2 cellular contexts compared by ENCODE assay signal in the genomic region with DNA sequence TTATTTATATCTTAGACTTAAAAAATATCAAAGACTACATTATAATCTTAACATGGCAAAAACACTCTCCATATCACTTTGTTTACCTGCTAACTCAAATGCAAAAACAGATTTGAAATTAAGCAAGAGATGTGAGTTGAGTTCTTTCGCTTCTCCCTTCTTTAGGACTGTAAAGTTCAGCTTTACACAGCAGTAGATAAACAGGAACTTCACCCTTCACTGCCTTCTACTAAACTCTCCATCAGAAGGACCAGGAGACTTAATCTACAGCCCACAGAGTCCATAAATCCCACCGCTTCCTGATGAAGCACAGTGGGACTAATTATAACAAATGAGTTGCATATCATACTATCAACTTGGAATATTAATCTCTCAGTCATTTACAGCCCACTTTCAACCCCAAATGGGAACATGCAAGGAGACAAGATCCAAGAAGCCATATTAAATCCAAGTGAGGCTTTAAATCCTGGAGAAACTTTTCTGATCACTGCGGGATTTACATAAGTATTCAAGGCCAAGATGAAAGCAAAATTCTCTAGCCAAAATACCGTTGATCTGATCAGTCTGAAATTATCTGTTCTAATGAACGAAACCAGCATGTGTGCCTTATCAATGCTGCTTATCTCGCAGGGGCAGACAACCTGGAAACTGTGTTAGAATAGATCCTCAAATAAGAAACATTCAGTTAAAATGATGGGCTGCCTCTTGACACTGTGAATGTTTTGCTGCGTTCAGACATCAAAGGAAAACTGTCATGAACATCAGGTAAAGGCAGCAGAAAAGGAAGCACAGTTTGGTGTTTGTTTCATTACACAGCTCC.
TF ChIP-seq lines count a peak whose summit lies in the region.

No MANE protein-coding gene starts in this region.

TF ChIP-seq in H1, 55 proteins besides CTCF, POLR2A, EP300 and RAD21:
- TF ChIP-seq ZNF274 (IDR thresholded peaks at IDR 0.05; ENCODE audit: borderline replicate concordance, extremely low read depth, low read length) = no peak
- no peak for TF ChIP-seq JUND (IDR thresholded peaks at IDR 0.05; ENCODE audit: low read length)
- no peak for TF ChIP-seq YY1 (IDR thresholded peaks at IDR 0.05; ENCODE audit: low read depth, low read length)
- no peak for TF ChIP-seq RXRA (IDR thresholded peaks at IDR 0.05; ENCODE audit: insufficient read depth, low read depth, low read length)
- no peak for TF ChIP-seq CEBPB (IDR thresholded peaks at IDR 0.05; ENCODE audit: low read depth, low read length)
- TF ChIP-seq BRCA1 (IDR thresholded peaks at IDR 0.05; ENCODE audit: low read depth, low read length) = no peak

TF ChIP-seq in neural cell, 6 proteins besides CTCF, POLR2A, EP300 and RAD21:
- TF ChIP-seq POLR2AphosphoS5 (IDR thresholded peaks at IDR 0.05) (no peak), SMC3 (conservative IDR thresholded peaks at IDR 0.05; ENCODE audit: poor library complexity) (no peak), MXI1 (conservative IDR thresholded peaks at IDR 0.05; ENCODE audit: poor library complexity, severe bottlenecking) (no peak), TAF1 (IDR thresholded peaks at IDR 0.05; ENCODE audit: low read depth) (no peak), EZH2 (IDR thresholded peaks at IDR 0.05; ENCODE audit: borderline replicate concordance, insufficient read depth, low read length, poor library complexity, severe bottlenecking) (no peak)
- TF ChIP-seq, protein P1, sequence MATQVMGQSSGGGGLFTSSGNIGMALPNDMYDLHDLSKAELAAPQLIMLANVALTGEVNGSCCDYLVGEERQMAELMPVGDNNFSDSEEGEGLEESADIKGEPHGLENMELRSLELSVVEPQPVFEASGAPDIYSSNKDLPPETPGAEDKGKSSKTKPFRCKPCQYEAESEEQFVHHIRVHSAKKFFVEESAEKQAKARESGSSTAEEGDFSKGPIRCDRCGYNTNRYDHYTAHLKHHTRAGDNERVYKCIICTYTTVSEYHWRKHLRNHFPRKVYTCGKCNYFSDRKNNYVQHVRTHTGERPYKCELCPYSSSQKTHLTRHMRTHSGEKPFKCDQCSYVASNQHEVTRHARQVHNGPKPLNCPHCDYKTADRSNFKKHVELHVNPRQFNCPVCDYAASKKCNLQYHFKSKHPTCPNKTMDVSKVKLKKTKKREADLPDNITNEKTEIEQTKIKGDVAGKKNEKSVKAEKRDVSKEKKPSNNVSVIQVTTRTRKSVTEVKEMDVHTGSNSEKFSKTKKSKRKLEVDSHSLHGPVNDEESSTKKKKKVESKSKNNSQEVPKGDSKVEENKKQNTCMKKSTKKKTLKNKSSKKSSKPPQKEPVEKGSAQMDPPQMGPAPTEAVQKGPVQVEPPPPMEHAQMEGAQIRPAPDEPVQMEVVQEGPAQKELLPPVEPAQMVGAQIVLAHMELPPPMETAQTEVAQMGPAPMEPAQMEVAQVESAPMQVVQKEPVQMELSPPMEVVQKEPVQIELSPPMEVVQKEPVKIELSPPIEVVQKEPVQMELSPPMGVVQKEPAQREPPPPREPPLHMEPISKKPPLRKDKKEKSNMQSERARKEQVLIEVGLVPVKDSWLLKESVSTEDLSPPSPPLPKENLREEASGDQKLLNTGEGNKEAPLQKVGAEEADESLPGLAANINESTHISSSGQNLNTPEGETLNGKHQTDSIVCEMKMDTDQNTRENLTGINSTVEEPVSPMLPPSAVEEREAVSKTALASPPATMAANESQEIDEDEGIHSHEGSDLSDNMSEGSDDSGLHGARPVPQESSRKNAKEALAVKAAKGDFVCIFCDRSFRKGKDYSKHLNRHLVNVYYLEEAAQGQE (IDR thresholded peaks at IDR 0.05; ENCODE audit: borderline replicate concordance) = no peak
